ENCODE assay signal across 16 cellular contexts in the genomic region with DNA sequence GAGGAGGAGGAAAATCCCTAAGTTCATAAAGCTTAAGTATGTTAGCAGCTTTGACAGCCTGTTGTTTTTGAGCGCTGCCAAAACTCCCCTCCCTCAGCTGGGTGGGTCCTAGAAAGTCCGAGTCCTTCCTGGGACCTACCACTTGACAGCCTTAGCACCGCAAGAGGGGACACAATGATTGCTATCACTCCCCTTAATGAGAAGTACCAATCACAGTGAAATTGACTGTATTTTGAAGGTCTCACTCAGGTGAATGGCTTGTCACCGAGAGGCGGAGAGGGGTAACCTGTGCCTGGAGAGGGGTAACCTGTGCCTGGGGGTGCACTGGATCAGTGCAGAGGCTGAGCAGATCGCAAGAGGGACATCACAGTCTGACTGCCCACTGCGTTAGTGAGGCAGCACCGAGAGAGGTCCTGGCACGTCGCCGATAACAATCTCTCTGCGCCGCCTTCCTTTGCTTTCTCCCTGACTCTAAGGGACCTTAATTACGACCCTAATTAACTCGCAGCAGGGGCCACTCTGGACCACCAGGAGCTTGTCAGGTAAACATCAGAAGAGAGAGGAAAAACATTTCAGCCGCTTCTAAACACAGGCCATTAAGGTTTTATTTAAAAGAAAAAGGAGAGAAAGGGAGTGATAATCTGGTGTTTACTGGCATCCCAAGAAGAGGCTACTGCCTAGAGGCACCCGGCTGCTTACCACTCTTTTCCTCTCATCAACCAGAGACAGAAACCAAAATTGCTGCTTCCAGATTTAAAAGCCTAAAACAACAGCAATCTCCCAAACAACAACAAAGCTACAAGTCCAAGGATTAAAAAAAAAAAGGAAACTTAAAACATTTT. TPM values are rescaled to one million over a fixed set of nuclear protein-coding genes. Genes with fewer than 3 reads are reported as not detected.
DNase-seq lines count a peak whose midpoint lies in the region; ATAC-seq and TF ChIP-seq lines count a peak whose summit lies in the region.
"Had no signal": no experiment of that assay in that cellular context is flagged by ENCODE, and none has a peak within 500 bp of the region (broad histone marks: within the 10 kb centered on the region; RNA-seq: fewer than 3 reads in every experiment).

No MANE protein-coding gene starts in this region.

- H2AFZ ChIP-seq in smooth muscle cell (ENCODE audit: low read depth), result peak overlapping the region; percentile 96

- no peak overlapping the region for H3K9ac ChIP-seq in smooth muscle cell (ENCODE audit: low read depth)

- peaks cover 0 to 2% (median 0%) of the 10 kb centered on the region in 4 donors for H3K4me1 Mint-ChIP-seq in CD4-positive, alpha-beta memory T cell

- H3K36me3 Mint-ChIP-seq in CD4-positive, alpha-beta memory T cell, result no peaks in the 10 kb centered on the region

- H3K27ac Mint-ChIP-seq in CD4-positive, alpha-beta memory T cell, result no peak overlapping the region
- H3K27ac Mint-ChIP-seq: T-helper 17 cell had no signal

- CTCF ChIA-PET in CD4-positive, alpha-beta memory T cell (lab: Charles Lee; ENCODE audit: partially characterized antibody), result interaction anchor here (0.6 kb wide), 1 partner anchor 32 kb away, joined by 3 read pairs; no protein-coding TSS in a partner anchor

- intact Hi-C loops in esophagus squamous epithelium (cut with DNase I), result no loop called here
- intact Hi-C loops in CD4-positive, alpha-beta memory T cell (cut with micrococcal nuclease), result no loop called here

- H3F3A ChIP-seq in smooth muscle cell (ENCODE audit: low read depth), result no peaks in the 10 kb centered on the region

- DNase-seq in DMS79 treated with DMSO at 0.1 percent for 48 hours (lab: John Stamatoyannopoulos, UW) (peak; percentile 61), DMS79 (lab: John Stamatoyannopoulos, UW) (no peak), NCI-H748 treated with DMSO at 0.1 percent for 48 hours (lab: John Stamatoyannopoulos, UW) (peak; percentile 2), globus pallidus (ENCODE audit: low spot score) (peak; percentile 13), smooth muscle cell (lab: John Stamatoyannopoulos, UW; ENCODE audit: unreplicated experiment) (no peak), esophagus squamous epithelium (lab: John Stamatoyannopoulos, UW) (no peak)
- no peak for DNase-seq in CD4-positive, alpha-beta memory T cell
- DNase-seq: activated CD4-positive, alpha-beta T cell treated with anti-CD3 and anti-CD28 coated beads for 48 hours; MM.1S; Peyer's patch; T-helper 17 cell had no signal

- 15% methylated on average over 17 of the region's 17 CpGs for WGBS in smooth muscle cell (ENCODE audit: low lambda C conversion rate)
- 24 to 30% methylated on average over 15 of the region's 17 CpGs for WGBS in esophagus squamous epithelium, 2 donors

- no peak overlapping the region for H3K27ac ChIP-seq in smooth muscle cell (ENCODE audit: low read depth)
- no peak overlapping the region for H3K27ac ChIP-seq in esophagus squamous epithelium
- H3K27ac ChIP-seq in CD4-positive, alpha-beta memory T cell (ENCODE audit: low read depth, low read length), result no peak overlapping the region
- H3K27ac ChIP-seq: 22Rv1, neutrophil, Peyer's patch, suprapubic skin had no signal

- H3K4me3 ChIP-seq in smooth muscle cell (peak overlapping the region; percentile 39), esophagus squamous epithelium (no peak overlapping the region)
- H3K4me3 ChIP-seq in CD4-positive, alpha-beta memory T cell (ENCODE audit: low read length in 2 of 2), result no peak overlapping the region
- H3K4me3 ChIP-seq: lung, Peyer's patch, suprapubic skin had no signal

- no peaks in the 10 kb centered on the region for H3K9me3 ChIP-seq in smooth muscle cell (replicated peaks; ENCODE audit: low read depth)
- H3K9me3 ChIP-seq in esophagus squamous epithelium, result no peaks in the 10 kb centered on the region
- H3K9me3 ChIP-seq in CD4-positive, alpha-beta memory T cell (ENCODE audit: control insufficient read depth in 1 of 2, low read length in 2 of 2), result no peaks in the 10 kb centered on the region
- H3K9me3 ChIP-seq: neutrophil, Peyer's patch, suprapubic skin had no signal

- no peaks in the 10 kb centered on the region for H4K20me1 ChIP-seq in smooth muscle cell (ENCODE audit: low read depth)

- H3K36me3 ChIP-seq in smooth muscle cell (ENCODE audit: low read depth) (no peaks in the 10 kb centered on the region), esophagus squamous epithelium (no peaks in the 10 kb centered on the region)
- no peaks in the 10 kb centered on the region for H3K36me3 ChIP-seq in CD4-positive, alpha-beta memory T cell (ENCODE audit: insufficient read depth, low read length)
- H3K36me3 ChIP-seq: neutrophil, Peyer's patch, suprapubic skin had no signal

- no peaks in the 10 kb centered on the region for H3K27me3 ChIP-seq in smooth muscle cell (ENCODE audit: low read depth)
- H3K27me3 ChIP-seq in esophagus squamous epithelium, result no peaks in the 10 kb centered on the region
- H3K27me3 ChIP-seq in CD4-positive, alpha-beta memory T cell (ENCODE audit: insufficient read depth, low read length), result no peaks in the 10 kb centered on the region
- H3K27me3 ChIP-seq: Peyer's patch, suprapubic skin had no signal

- TF ChIP-seq CTCF in smooth muscle cell (IDR thresholded peaks at IDR 0.05; ENCODE audit: borderline replicate concordance, insufficient read depth, poor library complexity, severe bottlenecking) (no peak), esophagus squamous epithelium (IDR thresholded peaks at IDR 0.05) (no peak)

- H3K4me3 Mint-ChIP-seq in CD4-positive, alpha-beta memory T cell, result no peak overlapping the region
- H3K4me3 Mint-ChIP-seq: T-helper 17 cell had no signal

- H3K4me1 ChIP-seq in smooth muscle cell (ENCODE audit: low read depth) (peaks cover 16% of the 10 kb centered on the region), esophagus squamous epithelium (peaks cover 0 to 6% (median 0%) of the 10 kb centered on the region in 3 donors)
- no peaks in the 10 kb centered on the region for H3K4me1 ChIP-seq in CD4-positive, alpha-beta memory T cell (ENCODE audit: insufficient read depth, low read length)
- H3K4me1 ChIP-seq: Peyer's patch, suprapubic skin had no signal

- POLR2A ChIA-PET in CD4-positive, alpha-beta memory T cell (lab: Charles Lee; ENCODE audit: partially characterized antibody), result no interaction called here

- H3K9me3 Mint-ChIP-seq in CD4-positive, alpha-beta memory T cell, result peaks cover 0 to 4% (median under 1%) of the 10 kb centered on the region in 8 donors

- H3K27me3 Mint-ChIP-seq in CD4-positive, alpha-beta memory T cell, result peaks cover 0 to 7% of the 10 kb centered on the region in 2 donors

- peak overlapping the region; percentile 87 for H3K4me2 ChIP-seq in smooth muscle cell

- TF ChIP-seq POLR2A in esophagus squamous epithelium (IDR thresholded peaks at IDR 0.05), result no peak

- H3K79me2 ChIP-seq in smooth muscle cell (ENCODE audit: low read depth), result no peaks in the 10 kb centered on the region

- no peak for ATAC-seq in GM21529 (IDR thresholded peaks at IDR 0.05; ENCODE audit: unreplicated experiment)
- ATAC-seq: T-helper 17 cell had no signal

RNA-seq across cellular contexts. Expression of gene KCNK1, which starts 25.7 kb away (rescaled TPM):
- total RNA-seq in smooth muscle cell (16.8 and 17.1 TPM in 2 replicates), esophagus squamous epithelium (10 to 100 TPM; 11.2 to 25.7 (median 16.7) TPM)
- 16.6 and 17.5 TPM in 2 replicates for polyA plus RNA-seq in smooth muscle cell
- not detected for total RNA-seq in CD4-positive, alpha-beta memory T cell
- not detected for polyA plus RNA-seq in CD4-positive, alpha-beta memory T cell

Comparison
In these comparisons a context has a peak if more than half of its experiments do, and no peak if none do; other contexts are left out.
1. DNase-seq: peak in DMS79 treated with DMSO at 0.1 percent for 48 hours (single experiment), NCI-H748 treated with DMSO at 0.1 percent for 48 hours (single experiment) and globus pallidus (single experiment); none in DMS79 (single experiment), smooth muscle cell (single experiment), esophagus squamous epithelium (single experiment) and CD4-positive, alpha-beta memory T cell (0 of 5).
2. RNA of gene KCNK1, which starts 25.7 kb away (total RNA-seq): 11.2 to 25.7 TPM in esophagus squamous epithelium and 16.8 to 17.1 TPM in smooth muscle cell; not detected in CD4-positive, alpha-beta memory T cell; every median in the first group is over 10 times any median in the second.